In genomic region chr7:43650457-43651052, GRCh38 we compare ENCODE assay signal across 8 cellular contexts.
DNase-seq lines count a peak whose midpoint lies in the region; ATAC-seq and TF ChIP-seq lines count a peak whose summit lies in the region.

No MANE protein-coding gene starts in this region.

- ATAC-seq in right cardiac atrium = no peak
- no peak for ATAC-seq in activated naive CD4-positive, alpha-beta T cell treated with anti-CD3 and anti-CD28 coated beads, Interleukin-2, amount 50 U/mL, for 72 hours

- DNase-seq in right cardiac atrium (peak in 1 of 3 donors; percentile 24), cardiac septum (ENCODE audit: low spot score) (no peak), kidney tubule cell (ENCODE audit: low spot score) (peak; percentile 75), uterus (peak; percentile 34 to 40), NCI-H446 treated with DMSO at 0.1 percent for 48 hours (lab: John Stamatoyannopoulos, UW) (no peak), NCI-H2227 treated with DMSO at 0.1 percent for 48 hours (lab: John Stamatoyannopoulos, UW) (no peak), C1 segment of cervical spinal cord (lab: John Stamatoyannopoulos, UW) (no peak)
- DNase-seq in activated naive CD4-positive, alpha-beta T cell treated with anti-CD3 and anti-CD28 coated beads, Interleukin-2, amount 50 U/mL, for 72 hours (ENCODE audit: low spot score in 2 of 2) = no peak

- H3K4me1 ChIP-seq in right cardiac atrium (ENCODE audit: control insufficient read depth, insufficient read depth, low read length) (peaks cover 28% of the 10 kb centered on the region), uterus (peaks cover 33 to 35% of the 10 kb centered on the region in 2 donors)

- H3K36me3 ChIP-seq in uterus = no peaks in the 10 kb centered on the region

- TF ChIP-seq POLR2A in uterus (IDR thresholded peaks at IDR 0.05) = no peak

- peaks cover 18 to 32% of the 10 kb centered on the region in 2 donors for H3K36me3 Mint-ChIP-seq in activated naive CD4-positive, alpha-beta T cell treated with anti-CD3 and anti-CD28 coated beads, Interleukin-2, amount 50 U/mL, for 72 hours

- H3K9me3 ChIP-seq in right cardiac atrium (ENCODE audit: control insufficient read depth, low read length) (no peaks in the 10 kb centered on the region), uterus (no peaks in the 10 kb centered on the region)

- 25% methylated on average over 9 of the region's 9 CpGs for WGBS in right cardiac atrium

- no peaks in the 10 kb centered on the region for H3K27me3 ChIP-seq in right cardiac atrium (ENCODE audit: control insufficient read depth, insufficient read depth)
- H3K27me3 ChIP-seq in uterus = no peaks in the 10 kb centered on the region

- H3K27ac Mint-ChIP-seq in activated naive CD4-positive, alpha-beta T cell treated with anti-CD3 and anti-CD28 coated beads, Interleukin-2, amount 50 U/mL, for 72 hours = peak overlapping the region; percentile 88 to 98

- peaks cover 0 to 4% of the 10 kb centered on the region in 2 donors for H3K9me3 Mint-ChIP-seq in activated naive CD4-positive, alpha-beta T cell treated with anti-CD3 and anti-CD28 coated beads, Interleukin-2, amount 50 U/mL, for 72 hours

- no peak overlapping the region for H3K4me3 ChIP-seq in right cardiac atrium (ENCODE audit: low read length)
- peak overlapping the region in 1 of 2 donors; percentile 8 for H3K4me3 ChIP-seq in uterus

- no peak for TF ChIP-seq CTCF in uterus (IDR thresholded peaks at IDR 0.05)

- intact Hi-C loops in right cardiac atrium (cut with DNase I) = no loop called here
- intact Hi-C loops in cardiac septum (cut with DNase I) = no loop called here
- intact Hi-C loops in uterus (cut with DNase I; ENCODE audit: low total_unique reads) = no loop called here

- H3K27ac ChIP-seq in right cardiac atrium (ENCODE audit: low read length) (peak overlapping the region; percentile 80), uterus (peak overlapping the region; percentile 77 to 90)

Comparison
In these comparisons a context has a peak if more than half of its experiments do, and no peak if none do; other contexts are left out.
1. DNase-seq: peak in kidney tubule cell (single experiment) and uterus (2 of 2); none in cardiac septum (single experiment), activated naive CD4-positive, alpha-beta T cell treated with anti-CD3 and anti-CD28 coated beads, Interleukin-2, amount 50 U/mL, for 72 hours (0 of 2), NCI-H446 treated with DMSO at 0.1 percent for 48 hours (single experiment), NCI-H2227 treated with DMSO at 0.1 percent for 48 hours (single experiment) and C1 segment of cervical spinal cord (0 of 14).